9 cellular contexts compared by ENCODE assay signal in the genomic region with DNA sequence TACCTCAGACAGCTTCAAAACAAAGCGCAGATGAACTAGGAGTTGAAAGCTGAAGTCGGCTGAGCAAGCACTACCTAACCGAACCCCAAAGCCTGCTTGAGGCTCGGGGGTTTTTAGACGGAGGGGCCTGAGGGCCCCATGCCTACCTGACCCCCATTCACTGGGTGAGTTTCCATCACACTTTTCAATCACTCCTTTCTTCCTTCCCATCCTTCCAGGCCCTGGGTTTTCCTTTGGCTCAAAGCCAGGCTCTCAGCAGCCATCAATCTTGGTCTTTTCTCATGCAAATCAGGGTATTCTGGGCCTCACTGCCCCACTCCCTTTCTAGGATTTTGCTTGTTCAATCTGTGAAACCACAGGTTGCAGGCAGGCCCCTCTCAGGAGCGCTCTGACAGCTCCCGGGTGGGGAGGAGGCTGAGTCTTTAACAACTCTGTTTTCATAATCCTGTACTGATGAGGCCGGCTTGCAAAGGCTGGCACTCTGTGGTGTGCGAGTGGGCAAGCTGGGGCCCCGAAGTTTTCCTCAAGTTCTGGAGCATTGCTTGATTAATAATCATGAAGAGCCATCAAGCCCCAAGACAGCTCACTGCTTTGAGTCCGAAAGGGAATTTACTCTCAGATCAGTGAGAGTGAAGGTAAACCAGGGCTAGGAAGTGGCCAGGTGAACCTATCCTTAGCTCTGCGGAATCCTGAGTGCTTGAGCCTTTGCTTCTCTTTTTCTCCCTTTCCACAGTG.
DNase-seq lines count a peak whose midpoint lies in the region; ATAC-seq and TF ChIP-seq lines count a peak whose summit lies in the region.
"Had no signal": no experiment of that assay in that cellular context is flagged by ENCODE, and none has a peak within 500 bp of the region (broad histone marks: within the 10 kb centered on the region; RNA-seq: fewer than 3 reads in every experiment).

No MANE protein-coding gene starts in this region.

- H3K9me3 ChIP-seq in sigmoid colon, result no peaks in the 10 kb centered on the region
- H3K9me3 ChIP-seq: BLaER1 had no signal

- no peaks in the 10 kb centered on the region for H3K36me3 ChIP-seq in sigmoid colon

- peak overlapping the region; percentile 16 for H3K4me3 Mint-ChIP-seq in activated CD4-positive, alpha-beta T cell treated with anti-CD3 and anti-CD28 coated beads, Interleukin-2, amount 10 ng/mL, durations not matched to agents 24 days and 14 days
- H3K4me3 Mint-ChIP-seq in effector memory CD8-positive, alpha-beta T cell, result peak overlapping the region; percentile 37 to 59

- H3K27ac ChIP-seq in sigmoid colon, result no peak overlapping the region
- H3K27ac ChIP-seq: BLaER1 had no signal

- H3K27ac Mint-ChIP-seq in activated CD4-positive, alpha-beta T cell treated with anti-CD3 and anti-CD28 coated beads, Interleukin-2, amount 10 ng/mL, durations not matched to agents 24 days and 14 days, result peak overlapping the region; percentile 58
- H3K27ac Mint-ChIP-seq in effector memory CD8-positive, alpha-beta T cell, result peak overlapping the region; percentile 41 to 86

- no peaks in the 10 kb centered on the region for H3K27me3 Mint-ChIP-seq in activated CD4-positive, alpha-beta T cell treated with anti-CD3 and anti-CD28 coated beads, Interleukin-2, amount 10 ng/mL, durations not matched to agents 24 days and 14 days
- H3K27me3 Mint-ChIP-seq in effector memory CD8-positive, alpha-beta T cell, result no peaks in the 10 kb centered on the region

- peaks cover 10% of the 10 kb centered on the region for H3K4me1 Mint-ChIP-seq in activated CD4-positive, alpha-beta T cell treated with anti-CD3 and anti-CD28 coated beads, Interleukin-2, amount 10 ng/mL, durations not matched to agents 24 days and 14 days
- peaks cover 9 to 14% of the 10 kb centered on the region in 2 donors for H3K4me1 Mint-ChIP-seq in effector memory CD8-positive, alpha-beta T cell (ENCODE audit: low read depth in 2 of 2)

- TF ChIP-seq POLR2A in sigmoid colon (IDR thresholded peaks at IDR 0.05), result no peak

- H3K36me3 Mint-ChIP-seq in activated CD4-positive, alpha-beta T cell treated with anti-CD3 and anti-CD28 coated beads, Interleukin-2, amount 10 ng/mL, durations not matched to agents 24 days and 14 days (ENCODE audit: low read depth), result no peaks in the 10 kb centered on the region
- no peaks in the 10 kb centered on the region for H3K36me3 Mint-ChIP-seq in effector memory CD8-positive, alpha-beta T cell (ENCODE audit: insufficient read depth)

- WGBS in sigmoid colon, 2 donors, result 78 to 85% methylated on average over 12 of the region's 12 CpGs

- no peak for DNase-seq in activated CD4-positive, alpha-beta T cell treated with anti-CD3 and anti-CD28 coated beads, Interleukin-2, amount 10 ng/mL, durations not matched to agents 24 days and 14 days
- no peak for DNase-seq in activated CD4-positive, alpha-beta T cell treated with anti-CD3 and anti-CD28 coated beads for 1 hour
- DNase-seq in NCI-H2107 treated with DMSO at 0.1 percent for 48 hours (lab: John Stamatoyannopoulos, UW; ENCODE audit: unreplicated experiment) (peak; percentile 61), midbrain (lab: John Stamatoyannopoulos, UW) (no peak), kidney glomerular epithelial cell (lab: John Stamatoyannopoulos, UW) (no peak), sigmoid colon (no peak)
- peak in 1 of 3 experiments; percentile 12 for DNase-seq in effector memory CD8-positive, alpha-beta T cell
- DNase-seq in stimulated activated CD8-positive, alpha-beta memory T cell treated with anti-CD3 and anti-CD28 coated beads, Interleukin-7, amount 100 ng/mL, for 24 hours (ENCODE audit: low read depth), result peak; percentile 12

- intact Hi-C loops in activated CD4-positive, alpha-beta T cell treated with anti-CD3 and anti-CD28 coated beads, Interleukin-2, amount 10 ng/mL, durations not matched to agents 24 days and 14 days (cut with micrococcal nuclease), result loop anchor here (1.0 to 2.0 kb wide), 2 partner anchors 17 to 38 kb away; no protein-coding TSS in a partner anchor
- intact Hi-C loops in sigmoid colon (cut with DNase I), result no loop called here

- TF ChIP-seq EP300 in sigmoid colon (IDR thresholded peaks at IDR 0.05), result no peak

- peak; percentile 74 for ATAC-seq in effector memory CD8-positive, alpha-beta T cell (replicated peaks)

- no peak for TF ChIP-seq CTCF in sigmoid colon (IDR thresholded peaks at IDR 0.05)

- no peaks in the 10 kb centered on the region for H3K27me3 ChIP-seq in sigmoid colon
- H3K27me3 ChIP-seq: BLaER1 had no signal

- no peaks in the 10 kb centered on the region for H3K9me3 Mint-ChIP-seq in activated CD4-positive, alpha-beta T cell treated with anti-CD3 and anti-CD28 coated beads, Interleukin-2, amount 10 ng/mL, durations not matched to agents 24 days and 14 days
- no peaks in the 10 kb centered on the region for H3K9me3 Mint-ChIP-seq in effector memory CD8-positive, alpha-beta T cell

- no peaks in the 10 kb centered on the region for H3K4me1 ChIP-seq in sigmoid colon
- H3K4me1 ChIP-seq: BLaER1 had no signal

- no peak overlapping the region for H3K4me3 ChIP-seq in sigmoid colon
- H3K4me3 ChIP-seq: BLaER1 had no signal

Comparison
In these comparisons a context has a peak if more than half of its experiments do, and no peak if none do; other contexts are left out.
1. DNase-seq: peak in NCI-H2107 treated with DMSO at 0.1 percent for 48 hours (single experiment) and stimulated activated CD8-positive, alpha-beta memory T cell treated with anti-CD3 and anti-CD28 coated beads, Interleukin-7, amount 100 ng/mL, for 24 hours (single experiment); none in activated CD4-positive, alpha-beta T cell treated with anti-CD3 and anti-CD28 coated beads, Interleukin-2, amount 10 ng/mL, durations not matched to agents 24 days and 14 days (single experiment), activated CD4-positive, alpha-beta T cell treated with anti-CD3 and anti-CD28 coated beads for 1 hour (single experiment), midbrain (single experiment), kidney glomerular epithelial cell (single experiment) and sigmoid colon (single experiment).